Comparison of ENCODE assay signal across 8 cellular contexts in the genomic region with DNA sequence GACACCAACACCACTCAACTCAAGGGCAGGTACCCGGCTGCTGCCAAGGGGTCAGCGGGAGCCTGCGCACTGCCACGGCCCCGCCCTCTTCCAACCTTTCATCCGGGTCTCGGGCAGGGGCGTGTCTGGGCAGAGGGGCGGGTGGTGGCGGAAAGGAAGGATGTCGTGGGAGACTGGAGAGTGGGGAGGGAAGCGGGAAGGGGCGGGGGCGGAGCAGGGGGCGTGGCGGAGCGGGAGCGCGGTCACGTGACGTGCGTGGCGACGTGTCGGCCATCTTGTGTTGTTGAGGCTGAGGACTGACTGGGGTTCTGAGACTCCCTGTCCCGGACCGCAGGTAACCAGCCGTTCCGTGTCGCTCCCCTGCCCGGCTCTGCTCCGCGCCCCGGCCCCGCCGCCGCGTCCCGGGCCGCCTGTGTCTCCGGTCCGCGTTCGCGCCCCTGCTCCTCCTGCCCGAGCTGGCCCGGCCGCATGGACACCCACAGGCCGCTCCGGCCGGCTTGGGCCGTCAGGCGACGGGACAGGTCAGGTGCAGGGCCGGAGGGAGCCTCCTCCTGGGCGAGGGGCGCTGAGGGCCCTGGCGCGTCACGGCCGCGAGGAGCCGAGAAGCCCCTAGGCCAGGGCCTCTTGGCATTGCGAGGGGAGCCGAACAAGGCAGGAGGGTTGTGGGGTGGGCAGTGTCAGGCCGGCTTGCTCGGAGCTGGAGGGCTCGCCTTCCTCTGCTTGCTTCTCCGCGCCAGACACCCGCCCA. TPM values are rescaled to one million over a fixed set of nuclear protein-coding genes. Genes with fewer than 3 reads are reported as not detected.
DNase-seq lines count a peak whose midpoint lies in the region; ATAC-seq and TF ChIP-seq lines count a peak whose summit lies in the region.

A gene with protein sequence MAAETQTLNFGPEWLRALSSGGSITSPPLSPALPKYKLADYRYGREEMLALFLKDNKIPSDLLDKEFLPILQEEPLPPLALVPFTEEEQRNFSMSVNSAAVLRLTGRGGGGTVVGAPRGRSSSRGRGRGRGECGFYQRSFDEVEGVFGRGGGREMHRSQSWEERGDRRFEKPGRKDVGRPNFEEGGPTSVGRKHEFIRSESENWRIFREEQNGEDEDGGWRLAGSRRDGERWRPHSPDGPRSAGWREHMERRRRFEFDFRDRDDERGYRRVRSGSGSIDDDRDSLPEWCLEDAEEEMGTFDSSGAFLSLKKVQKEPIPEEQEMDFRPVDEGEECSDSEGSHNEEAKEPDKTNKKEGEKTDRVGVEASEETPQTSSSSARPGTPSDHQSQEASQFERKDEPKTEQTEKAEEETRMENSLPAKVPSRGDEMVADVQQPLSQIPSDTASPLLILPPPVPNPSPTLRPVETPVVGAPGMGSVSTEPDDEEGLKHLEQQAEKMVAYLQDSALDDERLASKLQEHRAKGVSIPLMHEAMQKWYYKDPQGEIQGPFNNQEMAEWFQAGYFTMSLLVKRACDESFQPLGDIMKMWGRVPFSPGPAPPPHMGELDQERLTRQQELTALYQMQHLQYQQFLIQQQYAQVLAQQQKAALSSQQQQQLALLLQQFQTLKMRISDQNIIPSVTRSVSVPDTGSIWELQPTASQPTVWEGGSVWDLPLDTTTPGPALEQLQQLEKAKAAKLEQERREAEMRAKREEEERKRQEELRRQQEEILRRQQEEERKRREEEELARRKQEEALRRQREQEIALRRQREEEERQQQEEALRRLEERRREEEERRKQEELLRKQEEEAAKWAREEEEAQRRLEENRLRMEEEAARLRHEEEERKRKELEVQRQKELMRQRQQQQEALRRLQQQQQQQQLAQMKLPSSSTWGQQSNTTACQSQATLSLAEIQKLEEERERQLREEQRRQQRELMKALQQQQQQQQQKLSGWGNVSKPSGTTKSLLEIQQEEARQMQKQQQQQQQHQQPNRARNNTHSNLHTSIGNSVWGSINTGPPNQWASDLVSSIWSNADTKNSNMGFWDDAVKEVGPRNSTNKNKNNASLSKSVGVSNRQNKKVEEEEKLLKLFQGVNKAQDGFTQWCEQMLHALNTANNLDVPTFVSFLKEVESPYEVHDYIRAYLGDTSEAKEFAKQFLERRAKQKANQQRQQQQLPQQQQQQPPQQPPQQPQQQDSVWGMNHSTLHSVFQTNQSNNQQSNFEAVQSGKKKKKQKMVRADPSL (N-terminal part only) (plus strand): TSS at position 273 of the 748 bp plus-strand sequence. CDS start 37,867 bp downstream, outside the sequence.

- H3K27me3 Mint-ChIP-seq in central memory CD8-positive, alpha-beta T cell = no peaks in the 10 kb centered on the region

- peaks cover 13% of the 10 kb centered on the region for H3K36me3 Mint-ChIP-seq in central memory CD8-positive, alpha-beta T cell (ENCODE audit: insufficient read depth)

- TF ChIP-seq POLR2A in GM19099 (IDR thresholded peaks at IDR 0.05; ENCODE audit: extremely low read depth, insufficient read length, low read depth) = peak; percentile 76

- peak; percentile 63 for ATAC-seq in HG03378 (IDR thresholded peaks at IDR 0.05; ENCODE audit: unreplicated experiment)
- ATAC-seq in activated CD4-positive, CD25-positive, alpha-beta regulatory T cell treated with anti-CD3 and anti-CD28 coated beads, Interleukin-2, amount 50 U/mL, for 24 hours = peak; percentile 88 to 90
- peak; percentile 86 for ATAC-seq in central memory CD8-positive, alpha-beta T cell (replicated peaks; ENCODE audit: extremely low read depth, poor library complexity, severe bottlenecking)

- H3K4me3 Mint-ChIP-seq in central memory CD8-positive, alpha-beta T cell = peak within 1 kb of the TSS; percentile 93

- peaks cover 5% of the 10 kb centered on the region for H3K9me3 Mint-ChIP-seq in central memory CD8-positive, alpha-beta T cell

- H3K27ac Mint-ChIP-seq in central memory CD8-positive, alpha-beta T cell (ENCODE audit: low read depth) = peak within 1 kb of the TSS; percentile 93

- H3K4me1 Mint-ChIP-seq in central memory CD8-positive, alpha-beta T cell = peaks cover 30% of the 10 kb centered on the region

- DNase-seq in AG20443 (ENCODE audit: low spot score) = peak; percentile 99
- DNase-seq in NCI-H460 (ENCODE audit: extremely low read depth, low read depth) = peak; percentile 97
- DNase-seq in central memory CD8-positive, alpha-beta T cell (ENCODE audit: low spot score in 2 of 2) = peak; percentile 78 to 80
- DNase-seq in iris pigment epithelial cell (ENCODE audit: low read depth) = peak; percentile 96
- peak; percentile 91 to 97 for DNase-seq in stimulated activated CD4-positive, alpha-beta T cell treated with anti-CD3 and anti-CD28 coated beads, Interleukin-12 subunit alpha, Interleukin-12 subunit beta, amount 100 ng/mL, for 24 hours (ENCODE audit: low read depth in 2 of 2)

RNA-seq across cellular contexts. Expression of the gene that starts here (rescaled TPM):
- total RNA-seq in NCI-H460 (2014; rRNA removed; shearing (Covaris generic)) = 51.4 and 64.3 TPM in 2 replicates
- 55.7 and 58.1 TPM in 2 replicates for polyA plus RNA-seq in NCI-H460 (2014; cell fraction: nucleus; rRNA removed)

Comparison
In these comparisons a context has a peak if more than half of its experiments do, and no peak if none do; other contexts are left out.
1. Peak in every context shown above with its lines: DNase-seq and ATAC-seq.